ENCODE assay signal across 8 cellular contexts in the genomic region with DNA sequence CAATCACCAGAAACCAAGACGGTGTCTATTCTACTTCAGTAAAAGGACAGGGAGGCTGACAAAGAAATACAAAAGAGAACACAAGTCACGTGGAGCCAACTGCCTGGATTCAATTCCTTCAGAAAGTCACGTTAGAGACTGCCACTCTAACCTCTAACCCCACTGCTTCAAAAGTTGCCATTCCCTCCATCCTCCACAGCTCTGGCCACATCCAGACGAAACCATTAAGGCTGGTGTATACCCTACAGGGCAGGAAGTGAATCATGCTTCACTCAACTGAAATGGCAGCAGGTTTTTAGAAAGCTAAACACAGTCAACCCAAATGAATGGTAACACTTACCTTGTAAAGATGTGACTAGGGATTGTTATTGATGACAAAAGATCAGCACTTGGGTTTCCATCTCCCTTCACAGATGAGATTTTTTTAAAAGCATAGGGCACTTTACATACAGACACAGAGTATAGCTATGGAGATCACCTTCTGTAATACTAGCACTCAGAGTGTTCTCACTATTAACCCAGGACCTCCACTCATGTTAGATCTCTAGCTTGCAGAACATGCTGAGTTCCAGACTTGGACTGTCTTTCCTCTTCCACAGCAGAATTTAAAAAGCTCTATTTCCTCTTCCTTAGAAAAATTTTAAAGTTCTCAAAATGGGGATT. TPM values are rescaled to one million over a fixed set of nuclear protein-coding genes. Genes with fewer than 3 reads are reported as not detected.
A peak's percentile ranks its signal among the peaks of the same experiment; 100 is the strongest.
DNase-seq lines count a peak whose midpoint lies in the region; ATAC-seq and TF ChIP-seq lines count a peak whose summit lies in the region.

No MANE protein-coding gene starts in this region.

- CTCF ChIA-PET in WTC11 (lab: Charles Lee) = interaction anchor here (0.5 to 0.8 kb wide), 4 partner anchors 34 to 459 kb away, joined by 3 to 4 read pairs (median 3); no protein-coding TSS in a partner anchor
- CTCF ChIA-PET in naive thymus-derived CD4-positive, alpha-beta T cell (lab: Charles Lee) = interaction anchor here (0.7 to 1.7 kb wide), 4 partner anchors 27 to 64 kb away, joined by 3 to 4 read pairs (median 4); no protein-coding TSS in a partner anchor

- H3K27ac ChIP-seq in KOPT-K1 (ENCODE audit: low read depth, low read length, poor library complexity, severe bottlenecking) = peak overlapping the region; percentile 65
- H3K27ac ChIP-seq in naive thymus-derived CD4-positive, alpha-beta T cell (ENCODE audit: low read depth, low read length) = no peak overlapping the region
- no peak overlapping the region for H3K27ac ChIP-seq in lower lobe of right lung
- H3K27ac ChIP-seq in left ventricle myocardium inferior (replicated peaks) = no peak overlapping the region
- H3K27ac ChIP-seq in body of pancreas = no peak overlapping the region

- no peak overlapping the region for H3K4me3 Mint-ChIP-seq in WTC11
- peak overlapping the region in 6 of 10 donors; percentile 3 to 37 (median 18) for H3K4me3 Mint-ChIP-seq in naive thymus-derived CD4-positive, alpha-beta T cell

- H3K36me3 ChIP-seq in KOPT-K1 (ENCODE audit: insufficient read depth, low read length) (no peaks in the 10 kb centered on the region), lower lobe of right lung (no peaks in the 10 kb centered on the region), left ventricle myocardium inferior (no peaks in the 10 kb centered on the region), body of pancreas (replicated peaks in 1 of 2; ENCODE audit: insufficient read depth in 1 of 2, low read depth in 2 of 2) (no peaks in the 10 kb centered on the region)
- no peaks in the 10 kb centered on the region for H3K36me3 ChIP-seq in naive thymus-derived CD4-positive, alpha-beta T cell (ENCODE audit: control insufficient read depth in 2 of 3, insufficient read depth in 3 of 3, low read length in 3 of 3)

- H3K9me3 Mint-ChIP-seq in WTC11 = no peaks in the 10 kb centered on the region
- peaks cover 0 to 2% (median 0%) of the 10 kb centered on the region in 11 donors for H3K9me3 Mint-ChIP-seq in naive thymus-derived CD4-positive, alpha-beta T cell

- no peaks in the 10 kb centered on the region for H3K36me3 Mint-ChIP-seq in WTC11
- H3K36me3 Mint-ChIP-seq in naive thymus-derived CD4-positive, alpha-beta T cell = peaks cover 0 to 4% (median 0%) of the 10 kb centered on the region in 5 donors

- no peak for TF ChIP-seq POLR2A in body of pancreas (IDR thresholded peaks at IDR 0.05)

- H3K9me3 ChIP-seq in KOPT-K1 (ENCODE audit: insufficient read depth, low read length, poor library complexity, severe bottlenecking) (no peaks in the 10 kb centered on the region), lower lobe of right lung (no peaks in the 10 kb centered on the region), left ventricle myocardium inferior (replicated peaks) (no peaks in the 10 kb centered on the region), body of pancreas (no peaks in the 10 kb centered on the region)
- H3K9me3 ChIP-seq in naive thymus-derived CD4-positive, alpha-beta T cell (ENCODE audit: control insufficient read depth in 2 of 3, low read length in 3 of 3) = no peaks in the 10 kb centered on the region

- H3K27ac Mint-ChIP-seq in WTC11 = no peak overlapping the region
- H3K27ac Mint-ChIP-seq in naive thymus-derived CD4-positive, alpha-beta T cell = peak overlapping the region in 6 of 9 donors; percentile 6 to 60 (median 24)

- H3K4me1 Mint-ChIP-seq in WTC11 = peaks cover 14% of the 10 kb centered on the region
- H3K4me1 Mint-ChIP-seq in naive thymus-derived CD4-positive, alpha-beta T cell = peaks cover 15 to 23% (median 18%) of the 10 kb centered on the region in 7 donors

- ATAC-seq in GM21423 (IDR thresholded peaks at IDR 0.05; ENCODE audit: unreplicated experiment) = peak; percentile 51
- ATAC-seq in WTC11 = peak; percentile 91
- ATAC-seq in naive thymus-derived CD4-positive, alpha-beta T cell = peak; percentile 79
- no peak for ATAC-seq in GM18909 (IDR thresholded peaks at IDR 0.05; ENCODE audit: poor library complexity, unreplicated experiment)
- no peak for ATAC-seq in lower lobe of right lung
- ATAC-seq in body of pancreas = no peak

- no peaks in the 10 kb centered on the region for H3K27me3 Mint-ChIP-seq in WTC11 (ENCODE audit: low read depth)
- peaks cover 0 to 14% (median 0%) of the 10 kb centered on the region in 5 donors for H3K27me3 Mint-ChIP-seq in naive thymus-derived CD4-positive, alpha-beta T cell

- H3K4me1 ChIP-seq in naive thymus-derived CD4-positive, alpha-beta T cell (ENCODE audit: control insufficient read depth in 2 of 2, insufficient read depth in 2 of 2, low read length in 2 of 2) = peaks cover 0 to 7% of the 10 kb centered on the region in 2 donors
- H3K4me1 ChIP-seq in lower lobe of right lung (no peaks in the 10 kb centered on the region), left ventricle myocardium inferior (no peaks in the 10 kb centered on the region), body of pancreas (peaks cover 6% of the 10 kb centered on the region)

- H3K27me3 ChIP-seq in naive thymus-derived CD4-positive, alpha-beta T cell (ENCODE audit: control insufficient read depth in 2 of 2, insufficient read depth in 2 of 2, low read length in 2 of 2) = no peaks in the 10 kb centered on the region
- H3K27me3 ChIP-seq in lower lobe of right lung (ENCODE audit: low read depth) (no peaks in the 10 kb centered on the region), left ventricle myocardium inferior (ENCODE audit: low read depth) (no peaks in the 10 kb centered on the region), body of pancreas (no peaks in the 10 kb centered on the region)

- DNase-seq in WTC11 (ENCODE audit: low spot score) (no peak), lower lobe of right lung (no peak), left ventricle myocardium inferior (no peak), body of pancreas (no peak)
- DNase-seq in naive thymus-derived CD4-positive, alpha-beta T cell = no peak

- no peak overlapping the region for H3K4me3 ChIP-seq in naive thymus-derived CD4-positive, alpha-beta T cell (ENCODE audit: low read length)
- H3K4me3 ChIP-seq in lower lobe of right lung (no peak overlapping the region), left ventricle myocardium inferior (no peak overlapping the region), body of pancreas (no peak overlapping the region)

- intact Hi-C loops in naive thymus-derived CD4-positive, alpha-beta T cell (cut with micrococcal nuclease) = loop anchor here (1.0 to 5.0 kb wide), 4 partner anchors 12 to 44 kb away; no protein-coding TSS in a partner anchor
- intact Hi-C loops in lower lobe of right lung (cut with DNase I) (no loop called here), left ventricle myocardium inferior (cut with micrococcal nuclease) (no loop called here), body of pancreas (cut with DNase I) (no loop called here)

- TF ChIP-seq CTCF in WTC11 (IDR thresholded peaks at IDR 0.05) (no peak), lower lobe of right lung (IDR thresholded peaks at IDR 0.05) (no peak), left ventricle myocardium inferior (IDR thresholded peaks at IDR 0.05; ENCODE audit: borderline replicate concordance) (no peak), body of pancreas (IDR thresholded peaks at IDR 0.05) (no peak)

- POLR2A ChIA-PET in WTC11 (lab: Charles Lee) = no interaction called here
- POLR2A ChIA-PET in naive thymus-derived CD4-positive, alpha-beta T cell (lab: Charles Lee) = interaction anchor here (1.0 to 1.6 kb wide), 2 partner anchors 34 to 46 kb away, joined by 3 to 5 read pairs; no protein-coding TSS in a partner anchor

- 70 to 89% methylated on average over 4 of the region's 4 CpGs for WGBS in body of pancreas, 2 donors

TF ChIP-seq in WTC11, 78 proteins besides CTCF, POLR2A, EP300 and RAD21:
- TF ChIP-seq, protein P1, sequence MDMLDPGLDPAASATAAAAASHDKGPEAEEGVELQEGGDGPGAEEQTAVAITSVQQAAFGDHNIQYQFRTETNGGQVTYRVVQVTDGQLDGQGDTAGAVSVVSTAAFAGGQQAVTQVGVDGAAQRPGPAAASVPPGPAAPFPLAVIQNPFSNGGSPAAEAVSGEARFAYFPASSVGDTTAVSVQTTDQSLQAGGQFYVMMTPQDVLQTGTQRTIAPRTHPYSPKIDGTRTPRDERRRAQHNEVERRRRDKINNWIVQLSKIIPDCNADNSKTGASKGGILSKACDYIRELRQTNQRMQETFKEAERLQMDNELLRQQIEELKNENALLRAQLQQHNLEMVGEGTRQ (CRISPR knock-in tag; IDR thresholded peaks at IDR 0.05) = peak; percentile 25
- no peak for TF ChIP-seq AR (CRISPR knock-in tag; IDR thresholded peaks at IDR 0.05)
- TF ChIP-seq, protein P2, sequence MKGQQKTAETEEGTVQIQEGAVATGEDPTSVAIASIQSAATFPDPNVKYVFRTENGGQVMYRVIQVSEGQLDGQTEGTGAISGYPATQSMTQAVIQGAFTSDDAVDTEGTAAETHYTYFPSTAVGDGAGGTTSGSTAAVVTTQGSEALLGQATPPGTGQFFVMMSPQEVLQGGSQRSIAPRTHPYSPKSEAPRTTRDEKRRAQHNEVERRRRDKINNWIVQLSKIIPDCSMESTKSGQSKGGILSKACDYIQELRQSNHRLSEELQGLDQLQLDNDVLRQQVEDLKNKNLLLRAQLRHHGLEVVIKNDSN (CRISPR knock-in tag; IDR thresholded peaks at IDR 0.05) = 0 out of 2 replicates have a peak, but pooled peaks have one; percentile 24

RNA-seq across cellular contexts. Expression of gene MAML3, which starts 37.4 kb away (rescaled TPM):
- total RNA-seq in WTC11 (2021) (7.4 to 8.7 TPM (median 7.9 TPM) in 3 replicates), lower lobe of right lung (12.5 TPM), left ventricle myocardium inferior (2.6 TPM), body of pancreas (10 to 100 TPM; 11.2 to 11.4 TPM)
- total RNA-seq in naive thymus-derived CD4-positive, alpha-beta T cell = 1 to 10 TPM; 1.4 to 9.4 (median 3.6) TPM
- polyA plus RNA-seq in naive thymus-derived CD4-positive, alpha-beta T cell = under 1 TPM; 0.53 to 0.55 TPM

Comparison
In these comparisons a context has a peak if more than half of its experiments do, and no peak if none do; other contexts are left out.
1. ATAC-seq: peak in GM21423 (single experiment), WTC11 (single experiment) and naive thymus-derived CD4-positive, alpha-beta T cell (single experiment); none in GM18909 (single experiment), lower lobe of right lung (0 of 2) and body of pancreas (single experiment).
2. intact Hi-C loops: an anchor here in naive thymus-derived CD4-positive, alpha-beta T cell (1.0 to 5.0 kb wide); none called in lower lobe of right lung, left ventricle myocardium inferior and body of pancreas.